ENCODE assay signal across 3 cellular contexts in genomic region chr20:61273024-61273423, GRCh38. TPM values are rescaled to one million over a fixed set of nuclear protein-coding genes. Genes with fewer than 3 reads are reported as not detected.
"Had no signal": no experiment of that assay in that cellular context is flagged by ENCODE, and none has a peak within 500 bp of the region (broad histone marks: within the 10 kb centered on the region; RNA-seq: fewer than 3 reads in every experiment).

No MANE protein-coding gene starts in this region.

RNA-seq across cellular contexts. Expression of gene CDH4, which starts 21.0 kb away (rescaled TPM):
- total RNA-seq: subcutaneous adipose tissue, thoracic aorta, transverse colon had no signal
